7 cellular contexts compared by ENCODE assay signal in the genomic region with DNA sequence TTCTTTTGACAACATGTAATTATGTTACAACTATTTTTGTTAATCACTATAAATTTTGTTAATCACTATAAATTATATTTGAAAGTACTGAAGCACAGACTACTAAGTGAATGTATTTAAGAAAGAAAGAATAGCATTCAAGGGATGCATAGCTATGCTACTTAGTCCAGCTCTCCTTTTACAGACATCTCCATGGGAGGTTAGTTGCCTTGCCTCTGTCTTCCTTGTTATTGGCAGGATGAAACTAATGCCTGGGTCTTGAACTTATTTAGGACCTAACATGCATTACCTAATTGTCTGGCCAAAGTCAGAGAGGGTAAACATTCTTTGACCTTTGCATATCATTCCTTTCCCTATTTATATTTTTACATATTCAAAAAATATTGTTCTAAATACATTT.
"Had no signal": no experiment of that assay in that cellular context is flagged by ENCODE, and none has a peak within 500 bp of the region (broad histone marks: within the 10 kb centered on the region; RNA-seq: fewer than 3 reads in every experiment).

No MANE protein-coding gene starts in this region.

- H3K27ac Mint-ChIP-seq: H9 had no signal

- H2AFZ ChIP-seq: GM23248 had no signal

- H3K4me3 Mint-ChIP-seq: H9 had no signal

- H3K9me3 Mint-ChIP-seq: H9 had no signal

- H3K9ac ChIP-seq: GM23248 had no signal

- H3K27ac ChIP-seq: GM23248, HL-60 had no signal

- H3K4me3 ChIP-seq: GM23248, K562 had no signal

- ATAC-seq: K562 had no signal

- DNase-seq: GM23248, H9, HCEC 1CT, IMR-90, KG1 had no signal
